In genomic region chrX:37701588-37701987, GRCh38 we compare ENCODE assay signal across 20 cellular contexts. TPM values are rescaled to one million over a fixed set of nuclear protein-coding genes. Genes with fewer than 3 reads are reported as not detected.
A peak's percentile ranks its signal among the peaks of the same experiment; 100 is the strongest.
DNase-seq lines count a peak whose midpoint lies in the region; ATAC-seq and TF ChIP-seq lines count a peak whose summit lies in the region.
"Had no signal": no experiment of that assay in that cellular context is flagged by ENCODE, and none has a peak within 500 bp of the region (broad histone marks: within the 10 kb centered on the region; RNA-seq: fewer than 3 reads in every experiment).

No MANE protein-coding gene starts in this region.

- no peak for TF ChIP-seq CTCF in endodermal cell (conservative IDR thresholded peaks at IDR 0.05)

- peak; percentile 38 to 56 for ATAC-seq in left cardiac atrium
- no peak for ATAC-seq in HG03432 (IDR thresholded peaks at IDR 0.05; ENCODE audit: unreplicated experiment)
- ATAC-seq in GM19035 (IDR thresholded peaks at IDR 0.05; ENCODE audit: unreplicated experiment): no peak
- ATAC-seq: stimulated activated naive CD8-positive, alpha-beta T cell treated with anti-CD3 and anti-CD28 coated beads, Interleukin-15, Interleukin-2, amounts not matched to agents 100 U/mL and 50 U/mL, for 24 hours had no signal

- H3K27me3 ChIP-seq in endodermal cell (ENCODE audit: control insufficient read depth, insufficient read depth, low read length, poor library complexity, severe bottlenecking): no peaks in the 10 kb centered on the region

- H3K9me3 Mint-ChIP-seq in endodermal cell: peaks cover 58% of the 10 kb centered on the region
- H3K9me3 Mint-ChIP-seq: activated CD4-positive, alpha-beta memory T cell treated with anti-CD3 and anti-CD28 coated beads for 36 hours had no signal

- no peak overlapping the region for H3K27ac ChIP-seq in endodermal cell (ENCODE audit: low read depth, low read length)
- H3K27ac ChIP-seq: RWPE1 had no signal

- H3K36me3 Mint-ChIP-seq in endodermal cell (ENCODE audit: low read depth): no peaks in the 10 kb centered on the region
- H3K36me3 Mint-ChIP-seq: activated CD4-positive, alpha-beta memory T cell treated with anti-CD3 and anti-CD28 coated beads for 36 hours had no signal

- no peaks in the 10 kb centered on the region for H3K36me3 ChIP-seq in endodermal cell (ENCODE audit: control insufficient read depth, insufficient read depth, low read length)

- no peaks in the 10 kb centered on the region for H3K4me1 ChIP-seq in endodermal cell (ENCODE audit: control insufficient read depth, insufficient read depth, low read length)

- no peaks in the 10 kb centered on the region for H3K4me1 Mint-ChIP-seq in endodermal cell

- H3K9ac ChIP-seq in endodermal cell (ENCODE audit: extremely low read depth, low read length, poor library complexity, severe bottlenecking): no peak overlapping the region

- intact Hi-C loops in left cardiac atrium (cut with DNase I) (no loop called here), cardiac septum (cut with DNase I) (no loop called here)

- H3K4me3 ChIP-seq in endodermal cell (ENCODE audit: low read length): no peak overlapping the region

- H3K27ac Mint-ChIP-seq in endodermal cell: no peak overlapping the region
- H3K27ac Mint-ChIP-seq: activated CD4-positive, alpha-beta memory T cell treated with anti-CD3 and anti-CD28 coated beads for 36 hours had no signal

- no peaks in the 10 kb centered on the region for H3K9me3 ChIP-seq in endodermal cell (ENCODE audit: control insufficient read depth, low read length)

- DNase-seq in left cardiac atrium: no peak
- no peak for DNase-seq in cardiac septum (ENCODE audit: low spot score)
- DNase-seq in NCI-H2107 treated with DMSO at 0.1 percent for 48 hours (lab: John Stamatoyannopoulos, UW; ENCODE audit: unreplicated experiment): peak; percentile 64
- DNase-seq in endodermal cell: peak; percentile 53
- DNase-seq in activated CD4-positive, alpha-beta T cell treated with anti-CD3 and anti-CD28 coated beads, Interleukin-2, amount 50 U/mL, for 48 hours: no peak
- DNase-seq: activated CD4-positive, alpha-beta memory T cell treated with anti-CD3 and anti-CD28 coated beads for 36 hours; activated effector memory CD4-positive, alpha-beta T cell treated with anti-CD3 and anti-CD28 coated beads, Interleukin-2, amount 50 U/mL, for 16 hours; DMS53; foreskin fibroblast; GF-D8; IMR-90; NCI-H1105 treated with DMSO at 0.1 percent for 48 hours; NCI-H446; occipital lobe; stimulated activated CD4-positive, alpha-beta T cell treated with anti-CD3 and anti-CD28 coated beads, Interleukin-4, amount 100 ng/mL, for 24 hours; stimulated activated naive CD8-positive, alpha-beta T cell treated with anti-CD3 and anti-CD28 coated beads, Interleukin-15, Interleukin-2, amounts not matched to agents 100 U/mL and 50 U/mL, for 24 hours; T-helper 9 cell had no signal

- H3K27me3 Mint-ChIP-seq in endodermal cell (ENCODE audit: insufficient read depth): no peaks in the 10 kb centered on the region
- H3K27me3 Mint-ChIP-seq: activated CD4-positive, alpha-beta memory T cell treated with anti-CD3 and anti-CD28 coated beads for 36 hours had no signal

- H3K4me3 Mint-ChIP-seq in endodermal cell: no peak overlapping the region
- H3K4me3 Mint-ChIP-seq: activated CD4-positive, alpha-beta memory T cell treated with anti-CD3 and anti-CD28 coated beads for 36 hours had no signal

- WGBS in endodermal cell (ENCODE audit: insufficient coverage in 1 of 2, insufficient read length in 1 of 2), 2 experiments: 76% methylated on average over 4 of the region's 4 CpGs; no CpG with 5 or more reads in 1 of the 2 experiments

RNA-seq across cellular contexts. Expression of gene XK, which starts 16.0 kb away (rescaled TPM):
- 1 to 10 TPM; 4.4 to 6.0 TPM for total RNA-seq in left cardiac atrium
- 6.8 TPM for total RNA-seq in cardiac septum
- under 1 TPM; 0.13 to 0.49 TPM for total RNA-seq in endodermal cell
- 0.53 TPM for polyA plus RNA-seq in endodermal cell (2013, experiment 1 of 2)
- polyA plus RNA-seq in endodermal cell (2013, experiment 2 of 2): 0.62 TPM
- total RNA-seq: activated CD4-positive, alpha-beta memory T cell treated with anti-CD3 and anti-CD28 coated beads for 36 hours had no signal

Comparison
In these comparisons a context has a peak if more than half of its experiments do, and no peak if none do; other contexts are left out.
1. ATAC-seq: peak in left cardiac atrium (2 of 2); none in HG03432 (single experiment) and GM19035 (single experiment).
2. DNase-seq: peak in NCI-H2107 treated with DMSO at 0.1 percent for 48 hours (single experiment) and endodermal cell (single experiment); none in left cardiac atrium (single experiment), cardiac septum (single experiment) and activated CD4-positive, alpha-beta T cell treated with anti-CD3 and anti-CD28 coated beads, Interleukin-2, amount 50 U/mL, for 48 hours (0 of 2).